ENCODE assay signal across 7 cellular contexts in the genomic region with DNA sequence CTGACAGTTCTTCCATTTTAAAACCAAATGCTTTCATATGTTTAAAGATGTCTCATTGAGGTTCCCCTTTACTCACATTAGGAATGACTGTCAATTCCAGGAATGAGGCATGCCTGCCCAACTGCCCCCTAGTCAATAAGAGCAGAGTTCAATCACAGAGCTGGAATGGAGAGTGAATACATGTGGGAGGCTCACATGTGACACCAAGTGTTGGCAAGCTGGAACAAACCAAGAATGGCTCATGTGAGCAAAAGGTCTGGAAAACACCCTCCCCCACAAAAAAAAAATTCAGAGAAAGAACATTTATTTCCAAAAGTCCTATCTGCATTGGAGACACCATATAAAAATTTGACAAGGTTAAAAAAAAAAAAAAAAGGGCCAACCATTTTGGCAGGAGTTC.
DNase-seq lines count a peak whose midpoint lies in the region; TF ChIP-seq lines count a peak whose summit lies in the region.

No MANE protein-coding gene starts in this region.

- peak overlapping the region; percentile 11 for H3K27ac ChIP-seq in substantia nigra (ENCODE audit: low read depth, low read length, poor library complexity, severe bottlenecking)

- no peak overlapping the region for H3K4me3 ChIP-seq in astrocyte of the cerebellum (ENCODE audit: low read depth, low read length)

- DNase-seq in GF-D8 (lab: John Stamatoyannopoulos, UW) (peak; percentile 39), astrocyte of the cerebellum (ENCODE audit: low read depth) (peak; percentile 48), kidney glomerular epithelial cell (lab: John Stamatoyannopoulos, UW) (peak; percentile 39), substantia nigra (lab: John Stamatoyannopoulos, UW) (peak in 18 of 49 donors; percentile 2 to 50 (median 12)), COR-L47 (lab: John Stamatoyannopoulos, UW) (no peak), NCI-H69 (lab: John Stamatoyannopoulos, UW) (no peak)

- TF ChIP-seq RAD21 in Ishikawa (IDR thresholded peaks at IDR 0.05; ENCODE audit: low read depth): peak; percentile 19; the same call in 1 of the 2 replicates

- TF ChIP-seq CTCF in astrocyte of the cerebellum (IDR thresholded peaks at IDR 0.05; ENCODE audit: low read depth, low read length, missing control alignments): peak; percentile 10

- TF ChIP-seq EP300 in Ishikawa (IDR thresholded peaks at IDR 0.05; ENCODE audit: borderline replicate concordance): no peak

- in situ Hi-C loops in astrocyte of the cerebellum (cut with HindIII; ENCODE audit: low sequenced_read_pairs): no loop called here

TF ChIP-seq in Ishikawa, 13 proteins besides CTCF, POLR2A, EP300 and RAD21:
- TF ChIP-seq TEAD4 (IDR thresholded peaks at IDR 0.05) (no peak), CREB1 (IDR thresholded peaks at IDR 0.05; ENCODE audit: low read depth) (no peak), EGR1 (IDR thresholded peaks at IDR 0.05) (no peak), CEBPB (IDR thresholded peaks at IDR 0.05) (no peak), ZBTB7A (IDR thresholded peaks at IDR 0.05; ENCODE audit: low read depth) (no peak), NFIC (IDR thresholded peaks at IDR 0.05) (no peak), FOXM1 (IDR thresholded peaks at IDR 0.05; ENCODE audit: borderline replicate concordance, low read depth) (no peak), TCF12 (IDR thresholded peaks at IDR 0.05; ENCODE audit: low read depth) (no peak), TAF1 (IDR thresholded peaks at IDR 0.05; ENCODE audit: low read depth) (no peak), YY1 (IDR thresholded peaks at IDR 0.05; ENCODE audit: low read depth) (no peak)
- TF ChIP-seq, protein P1, sequence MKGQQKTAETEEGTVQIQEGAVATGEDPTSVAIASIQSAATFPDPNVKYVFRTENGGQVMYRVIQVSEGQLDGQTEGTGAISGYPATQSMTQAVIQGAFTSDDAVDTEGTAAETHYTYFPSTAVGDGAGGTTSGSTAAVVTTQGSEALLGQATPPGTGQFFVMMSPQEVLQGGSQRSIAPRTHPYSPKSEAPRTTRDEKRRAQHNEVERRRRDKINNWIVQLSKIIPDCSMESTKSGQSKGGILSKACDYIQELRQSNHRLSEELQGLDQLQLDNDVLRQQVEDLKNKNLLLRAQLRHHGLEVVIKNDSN (IDR thresholded peaks at IDR 0.05): no peak
- TF ChIP-seq, protein P2, sequence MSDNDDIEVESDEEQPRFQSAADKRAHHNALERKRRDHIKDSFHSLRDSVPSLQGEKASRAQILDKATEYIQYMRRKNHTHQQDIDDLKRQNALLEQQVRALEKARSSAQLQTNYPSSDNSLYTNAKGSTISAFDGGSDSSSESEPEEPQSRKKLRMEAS (IDR thresholded peaks at IDR 0.05): no peak
- TF ChIP-seq, protein P3, sequence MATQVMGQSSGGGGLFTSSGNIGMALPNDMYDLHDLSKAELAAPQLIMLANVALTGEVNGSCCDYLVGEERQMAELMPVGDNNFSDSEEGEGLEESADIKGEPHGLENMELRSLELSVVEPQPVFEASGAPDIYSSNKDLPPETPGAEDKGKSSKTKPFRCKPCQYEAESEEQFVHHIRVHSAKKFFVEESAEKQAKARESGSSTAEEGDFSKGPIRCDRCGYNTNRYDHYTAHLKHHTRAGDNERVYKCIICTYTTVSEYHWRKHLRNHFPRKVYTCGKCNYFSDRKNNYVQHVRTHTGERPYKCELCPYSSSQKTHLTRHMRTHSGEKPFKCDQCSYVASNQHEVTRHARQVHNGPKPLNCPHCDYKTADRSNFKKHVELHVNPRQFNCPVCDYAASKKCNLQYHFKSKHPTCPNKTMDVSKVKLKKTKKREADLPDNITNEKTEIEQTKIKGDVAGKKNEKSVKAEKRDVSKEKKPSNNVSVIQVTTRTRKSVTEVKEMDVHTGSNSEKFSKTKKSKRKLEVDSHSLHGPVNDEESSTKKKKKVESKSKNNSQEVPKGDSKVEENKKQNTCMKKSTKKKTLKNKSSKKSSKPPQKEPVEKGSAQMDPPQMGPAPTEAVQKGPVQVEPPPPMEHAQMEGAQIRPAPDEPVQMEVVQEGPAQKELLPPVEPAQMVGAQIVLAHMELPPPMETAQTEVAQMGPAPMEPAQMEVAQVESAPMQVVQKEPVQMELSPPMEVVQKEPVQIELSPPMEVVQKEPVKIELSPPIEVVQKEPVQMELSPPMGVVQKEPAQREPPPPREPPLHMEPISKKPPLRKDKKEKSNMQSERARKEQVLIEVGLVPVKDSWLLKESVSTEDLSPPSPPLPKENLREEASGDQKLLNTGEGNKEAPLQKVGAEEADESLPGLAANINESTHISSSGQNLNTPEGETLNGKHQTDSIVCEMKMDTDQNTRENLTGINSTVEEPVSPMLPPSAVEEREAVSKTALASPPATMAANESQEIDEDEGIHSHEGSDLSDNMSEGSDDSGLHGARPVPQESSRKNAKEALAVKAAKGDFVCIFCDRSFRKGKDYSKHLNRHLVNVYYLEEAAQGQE (IDR thresholded peaks at IDR 0.05; ENCODE audit: low read depth): no peak

Comparison
In these comparisons a context has a peak if more than half of its experiments do, and no peak if none do; other contexts are left out.
1. DNase-seq: peak in GF-D8 (single experiment), astrocyte of the cerebellum (single experiment) and kidney glomerular epithelial cell (single experiment); none in COR-L47 (single experiment) and NCI-H69 (single experiment).